In the genomic region with DNA sequence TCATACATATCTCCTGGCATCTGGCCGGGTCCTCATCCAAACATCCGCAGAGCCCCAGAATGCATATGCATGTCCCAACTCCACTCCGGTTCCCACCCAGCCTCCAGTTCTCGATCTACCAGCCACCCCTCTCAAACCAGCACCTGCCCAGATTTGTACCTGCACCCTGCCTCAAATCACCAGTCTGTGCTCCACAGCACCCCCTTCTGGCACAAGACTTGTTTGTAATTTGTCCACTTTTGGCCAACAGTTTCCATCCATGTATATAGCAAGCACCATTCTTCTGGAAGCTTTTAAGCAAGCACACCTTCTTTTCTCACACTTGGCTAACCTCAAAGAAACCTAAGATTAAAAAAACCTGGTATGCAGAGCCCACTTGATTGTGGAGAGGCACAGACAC, we compare ENCODE assay signal across 10 cellular contexts.
DNase-seq lines count a peak whose midpoint lies in the region; ATAC-seq and TF ChIP-seq lines count a peak whose summit lies in the region.
"Had no signal": no experiment of that assay in that cellular context is flagged by ENCODE, and none has a peak within 500 bp of the region (broad histone marks: within the 10 kb centered on the region; RNA-seq: fewer than 3 reads in every experiment).

No MANE protein-coding gene starts in this region.

- H3K9me3 Mint-ChIP-seq in chondrocyte (ENCODE audit: low read depth), result peaks cover 14% of the 10 kb centered on the region

- intact Hi-C loops in lower leg skin (cut with DNase I; ENCODE audit: low total_unique reads), result no loop called here
- intact Hi-C loops in sciatic nerve (cut with DNase I), result no loop called here

- DNase-seq in DMS 273 (lab: John Stamatoyannopoulos, UW; ENCODE audit: unreplicated experiment) (peak; percentile 68), DMS 273 treated with DMSO at 0.1 percent for 48 hours (lab: John Stamatoyannopoulos, UW) (no peak), T-helper 1 cell (peak in 3 of 5 donors; percentile 4 to 29 (median 16)), chondrocyte (ENCODE audit: low spot score) (no peak), lower leg skin (ENCODE audit: low spot score in 2 of 2) (no peak), sciatic nerve (ENCODE audit: low spot score) (no peak)
- DNase-seq in stimulated activated CD4-positive, alpha-beta T cell treated with anti-CD3 and anti-CD28 coated beads, Interleukin-1b, Interleukin-23, amount 100 ng/mL, for 48 hours, result peak; percentile 47
- DNase-seq: 8988T had no signal

- no peak for TF ChIP-seq POLR2A in lower leg skin (IDR thresholded peaks at IDR 0.05)

- H3K4me1 Mint-ChIP-seq in chondrocyte (ENCODE audit: low read depth), result no peaks in the 10 kb centered on the region

- no peak overlapping the region for H3K27ac Mint-ChIP-seq in chondrocyte (ENCODE audit: unreplicated experiment)

- ATAC-seq in GM21723 (IDR thresholded peaks at IDR 0.05; ENCODE audit: unreplicated experiment) (no peak), sciatic nerve (no peak)
- ATAC-seq: left colon had no signal

- no peak overlapping the region for H3K4me3 Mint-ChIP-seq in chondrocyte (ENCODE audit: unreplicated experiment)

- no peak overlapping the region for H3K4me3 ChIP-seq in lower leg skin (ENCODE audit: low read depth, poor library complexity, severe bottlenecking)

- TF ChIP-seq CTCF in chondrocyte (IDR thresholded peaks at IDR 0.05) (peak; percentile 57), lower leg skin (IDR thresholded peaks at IDR 0.05) (no peak)

- peaks cover 11% of the 10 kb centered on the region for H3K27me3 Mint-ChIP-seq in chondrocyte (ENCODE audit: low read depth)

- WGBS in lower leg skin, 2 donors, result 43 to 68% methylated on average over 4 of the region's 4 CpGs

- H3K36me3 Mint-ChIP-seq in chondrocyte (ENCODE audit: low read depth), result peaks cover 5% of the 10 kb centered on the region

Comparison
In these comparisons a context has a peak if more than half of its experiments do, and no peak if none do; other contexts are left out.
1. DNase-seq: peak in DMS 273 (single experiment), T-helper 1 cell (3 of 5) and stimulated activated CD4-positive, alpha-beta T cell treated with anti-CD3 and anti-CD28 coated beads, Interleukin-1b, Interleukin-23, amount 100 ng/mL, for 48 hours (single experiment); none in DMS 273 treated with DMSO at 0.1 percent for 48 hours (single experiment), chondrocyte (single experiment), lower leg skin (0 of 2) and sciatic nerve (single experiment).